ENCODE assay signal across 19 cellular contexts in genomic region chr18:52936931-52937330, GRCh38.
A peak's percentile ranks its signal among the peaks of the same experiment; 100 is the strongest.
DNase-seq lines count a peak whose midpoint lies in the region; ATAC-seq and TF ChIP-seq lines count a peak whose summit lies in the region.
"Had no signal": no experiment of that assay in that cellular context is flagged by ENCODE, and none has a peak within 500 bp of the region (broad histone marks: within the 10 kb centered on the region; RNA-seq: fewer than 3 reads in every experiment).

No MANE protein-coding gene starts in this region.

- DNase-seq in DMS 273 (lab: John Stamatoyannopoulos, UW; ENCODE audit: unreplicated experiment) = peak; percentile 24
- no peak for DNase-seq in DMS 273 treated with DMSO at 0.1 percent for 48 hours (lab: John Stamatoyannopoulos, UW)
- peak; percentile 4 for DNase-seq in RWPE1 (ENCODE audit: low spot score)
- DNase-seq in choroid plexus epithelial cell (ENCODE audit: low read depth) = peak; percentile 2
- peak; percentile 3 for DNase-seq in non-pigmented ciliary epithelial cell (ENCODE audit: low read depth)
- DNase-seq in SIG-M5 (lab: John Stamatoyannopoulos, UW) = no peak
- DNase-seq: GOT3, HFFc6, MM.1S, NCI-H1105 treated with DMSO at 0.1 percent for 48 hours, NCI-H1930, NCI-H510A treated with DMSO at 0.1 percent for 48 hours, RPMI8226 had no signal

- ATAC-seq in GM18498 (IDR thresholded peaks at IDR 0.05; ENCODE audit: unreplicated experiment) (no peak), GM19351 (IDR thresholded peaks at IDR 0.05; ENCODE audit: unreplicated experiment) (no peak)
- ATAC-seq: GM12878, HepG2 had no signal

- POLR2A ChIA-PET in RWPE1 (lab: Yijun Ruan, JAX; ENCODE audit: low non-redundant PET) = no interaction called here

- no peak overlapping the region for H3K27ac ChIP-seq in RWPE1
- H3K27ac ChIP-seq: 22Rv1; BLaER1 treated with 17β-estradiol and CSF1 and Interleukin-3, amounts not matched to agents 10 nM and 100 nM had no signal

- no peak overlapping the region for H3K4me3 ChIP-seq in choroid plexus epithelial cell (ENCODE audit: low read depth, low read length)
- H3K4me3 ChIP-seq: BLaER1 treated with 17β-estradiol and CSF1 and Interleukin-3, amounts not matched to agents 10 nM and 100 nM; GM12878 had no signal

- TF ChIP-seq CTCF in RWPE1 (conservative IDR thresholded peaks at IDR 0.05; ENCODE audit: low read depth) (no peak), choroid plexus epithelial cell (conservative IDR thresholded peaks at IDR 0.05; ENCODE audit: low read depth, low read length) (no peak)

- CTCF ChIA-PET in RWPE1 (lab: Yijun Ruan, JAX) = no interaction called here

Comparison
In these comparisons a context has a peak if more than half of its experiments do, and no peak if none do; other contexts are left out.
1. DNase-seq: peak in DMS 273 (single experiment), RWPE1 (single experiment), choroid plexus epithelial cell (single experiment) and non-pigmented ciliary epithelial cell (single experiment); none in DMS 273 treated with DMSO at 0.1 percent for 48 hours (single experiment) and SIG-M5 (single experiment).